2 cellular contexts compared by ENCODE assay signal in the genomic region with DNA sequence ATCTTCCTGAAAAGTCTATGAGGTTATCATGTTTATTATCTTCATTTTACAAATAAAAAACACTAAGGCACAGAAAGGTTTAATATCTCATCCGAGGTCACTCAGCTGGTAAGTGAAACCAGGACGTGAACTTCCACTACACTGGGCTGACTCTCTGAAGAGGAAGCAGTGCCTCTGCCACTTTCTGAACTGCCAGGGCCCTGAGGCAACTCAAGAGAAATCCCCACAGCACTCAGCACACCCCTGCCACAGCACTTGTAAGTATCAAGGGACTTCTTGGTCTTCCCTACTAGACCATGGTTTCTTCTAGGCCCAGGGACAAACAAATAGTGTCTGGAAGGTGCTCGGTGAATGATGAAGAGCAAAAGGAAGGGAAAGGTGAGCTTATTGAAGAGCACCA.
TF ChIP-seq lines count a peak whose summit lies in the region.

No MANE protein-coding gene starts in this region.

TF ChIP-seq in liver, 16 proteins besides CTCF, POLR2A, EP300 and RAD21:
- TF ChIP-seq NR2F2 (IDR thresholded peaks at IDR 0.05) (no peak), FOXA1 (IDR thresholded peaks at IDR 0.05) (no peak), EGR1 (IDR thresholded peaks at IDR 0.05; ENCODE audit: low read depth in 2 of 2) (no peak), GABPA (IDR thresholded peaks at IDR 0.05 in 1 of 2, conservative IDR thresholded peaks at IDR 0.05 in 1 of 2) (no peak), YY1 (IDR thresholded peaks at IDR 0.05) (no peak), SP1 (IDR thresholded peaks at IDR 0.05) (no peak), TAF1 (conservative IDR thresholded peaks at IDR 0.05) (no peak), FOXA2 (IDR thresholded peaks at IDR 0.05) (no peak), HNF4G (IDR thresholded peaks at IDR 0.05) (no peak), RXRA (IDR thresholded peaks at IDR 0.05) (no peak), HNF4A (conservative IDR thresholded peaks at IDR 0.05) (no peak), JUND (IDR thresholded peaks at IDR 0.05) (no peak)
- TF ChIP-seq, protein P1, sequence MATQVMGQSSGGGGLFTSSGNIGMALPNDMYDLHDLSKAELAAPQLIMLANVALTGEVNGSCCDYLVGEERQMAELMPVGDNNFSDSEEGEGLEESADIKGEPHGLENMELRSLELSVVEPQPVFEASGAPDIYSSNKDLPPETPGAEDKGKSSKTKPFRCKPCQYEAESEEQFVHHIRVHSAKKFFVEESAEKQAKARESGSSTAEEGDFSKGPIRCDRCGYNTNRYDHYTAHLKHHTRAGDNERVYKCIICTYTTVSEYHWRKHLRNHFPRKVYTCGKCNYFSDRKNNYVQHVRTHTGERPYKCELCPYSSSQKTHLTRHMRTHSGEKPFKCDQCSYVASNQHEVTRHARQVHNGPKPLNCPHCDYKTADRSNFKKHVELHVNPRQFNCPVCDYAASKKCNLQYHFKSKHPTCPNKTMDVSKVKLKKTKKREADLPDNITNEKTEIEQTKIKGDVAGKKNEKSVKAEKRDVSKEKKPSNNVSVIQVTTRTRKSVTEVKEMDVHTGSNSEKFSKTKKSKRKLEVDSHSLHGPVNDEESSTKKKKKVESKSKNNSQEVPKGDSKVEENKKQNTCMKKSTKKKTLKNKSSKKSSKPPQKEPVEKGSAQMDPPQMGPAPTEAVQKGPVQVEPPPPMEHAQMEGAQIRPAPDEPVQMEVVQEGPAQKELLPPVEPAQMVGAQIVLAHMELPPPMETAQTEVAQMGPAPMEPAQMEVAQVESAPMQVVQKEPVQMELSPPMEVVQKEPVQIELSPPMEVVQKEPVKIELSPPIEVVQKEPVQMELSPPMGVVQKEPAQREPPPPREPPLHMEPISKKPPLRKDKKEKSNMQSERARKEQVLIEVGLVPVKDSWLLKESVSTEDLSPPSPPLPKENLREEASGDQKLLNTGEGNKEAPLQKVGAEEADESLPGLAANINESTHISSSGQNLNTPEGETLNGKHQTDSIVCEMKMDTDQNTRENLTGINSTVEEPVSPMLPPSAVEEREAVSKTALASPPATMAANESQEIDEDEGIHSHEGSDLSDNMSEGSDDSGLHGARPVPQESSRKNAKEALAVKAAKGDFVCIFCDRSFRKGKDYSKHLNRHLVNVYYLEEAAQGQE (IDR thresholded peaks at IDR 0.05): no peak
- TF ChIP-seq, protein P2, sequence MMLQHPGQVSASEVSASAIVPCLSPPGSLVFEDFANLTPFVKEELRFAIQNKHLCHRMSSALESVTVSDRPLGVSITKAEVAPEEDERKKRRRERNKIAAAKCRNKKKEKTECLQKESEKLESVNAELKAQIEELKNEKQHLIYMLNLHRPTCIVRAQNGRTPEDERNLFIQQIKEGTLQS (IDR thresholded peaks at IDR 0.05): no peak
- TF ChIP-seq, protein P3, sequence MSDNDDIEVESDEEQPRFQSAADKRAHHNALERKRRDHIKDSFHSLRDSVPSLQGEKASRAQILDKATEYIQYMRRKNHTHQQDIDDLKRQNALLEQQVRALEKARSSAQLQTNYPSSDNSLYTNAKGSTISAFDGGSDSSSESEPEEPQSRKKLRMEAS (IDR thresholded peaks at IDR 0.05): no peak
- TF ChIP-seq, protein P4, sequence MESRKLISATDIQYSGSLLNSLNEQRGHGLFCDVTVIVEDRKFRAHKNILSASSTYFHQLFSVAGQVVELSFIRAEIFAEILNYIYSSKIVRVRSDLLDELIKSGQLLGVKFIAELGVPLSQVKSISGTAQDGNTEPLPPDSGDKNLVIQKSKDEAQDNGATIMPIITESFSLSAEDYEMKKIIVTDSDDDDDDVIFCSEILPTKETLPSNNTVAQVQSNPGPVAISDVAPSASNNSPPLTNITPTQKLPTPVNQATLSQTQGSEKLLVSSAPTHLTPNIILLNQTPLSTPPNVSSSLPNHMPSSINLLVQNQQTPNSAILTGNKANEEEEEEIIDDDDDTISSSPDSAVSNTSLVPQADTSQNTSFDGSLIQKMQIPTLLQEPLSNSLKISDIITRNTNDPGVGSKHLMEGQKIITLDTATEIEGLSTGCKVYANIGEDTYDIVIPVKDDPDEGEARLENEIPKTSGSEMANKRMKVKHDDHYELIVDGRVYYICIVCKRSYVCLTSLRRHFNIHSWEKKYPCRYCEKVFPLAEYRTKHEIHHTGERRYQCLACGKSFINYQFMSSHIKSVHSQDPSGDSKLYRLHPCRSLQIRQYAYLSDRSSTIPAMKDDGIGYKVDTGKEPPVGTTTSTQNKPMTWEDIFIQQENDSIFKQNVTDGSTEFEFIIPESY (IDR thresholded peaks at IDR 0.05): no peak

TF ChIP-seq in HepG2, 621 proteins besides CTCF, POLR2A, EP300 and RAD21:
- no peak for TF ChIP-seq ZNF34 (CRISPR knock-in tag; IDR thresholded peaks at IDR 0.05; ENCODE audit: borderline replicate concordance)
TF ChIP-seq in HepG2: peak in this region for 0.
